1 cellular context compared by ENCODE assay signal in the genomic region with DNA sequence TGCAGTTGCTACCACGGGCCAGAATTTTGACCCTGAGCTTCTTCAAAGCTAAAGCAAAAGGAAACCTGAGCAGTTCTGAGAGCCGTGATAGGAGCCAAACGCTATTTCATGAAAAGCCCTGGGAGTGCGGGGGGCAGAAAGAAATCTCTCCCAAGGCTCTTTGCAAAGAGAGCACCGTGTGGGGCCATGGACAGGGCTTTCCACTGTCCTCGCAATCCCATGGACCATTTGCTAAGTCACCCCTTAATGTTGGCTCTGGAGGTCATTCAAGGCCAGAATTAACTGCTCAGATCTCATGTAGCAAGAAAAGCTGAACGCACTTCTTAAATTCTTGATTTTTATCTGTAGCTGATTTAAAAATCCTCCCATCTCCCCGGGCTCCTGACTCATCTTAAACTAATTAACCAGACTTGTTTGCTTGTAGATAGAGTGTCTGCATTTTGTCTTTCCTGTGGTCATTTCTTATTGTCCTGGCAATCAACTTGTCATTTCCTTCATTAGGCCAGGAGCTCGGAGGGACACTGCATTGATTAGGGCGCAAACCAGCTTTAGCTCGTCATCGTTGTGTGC.
TF ChIP-seq lines count a peak whose summit lies in the region.

No MANE protein-coding gene starts in this region.

TF ChIP-seq in K562, 482 proteins besides CTCF, POLR2A, EP300 and RAD21:
- TF ChIP-seq, protein P1, sequence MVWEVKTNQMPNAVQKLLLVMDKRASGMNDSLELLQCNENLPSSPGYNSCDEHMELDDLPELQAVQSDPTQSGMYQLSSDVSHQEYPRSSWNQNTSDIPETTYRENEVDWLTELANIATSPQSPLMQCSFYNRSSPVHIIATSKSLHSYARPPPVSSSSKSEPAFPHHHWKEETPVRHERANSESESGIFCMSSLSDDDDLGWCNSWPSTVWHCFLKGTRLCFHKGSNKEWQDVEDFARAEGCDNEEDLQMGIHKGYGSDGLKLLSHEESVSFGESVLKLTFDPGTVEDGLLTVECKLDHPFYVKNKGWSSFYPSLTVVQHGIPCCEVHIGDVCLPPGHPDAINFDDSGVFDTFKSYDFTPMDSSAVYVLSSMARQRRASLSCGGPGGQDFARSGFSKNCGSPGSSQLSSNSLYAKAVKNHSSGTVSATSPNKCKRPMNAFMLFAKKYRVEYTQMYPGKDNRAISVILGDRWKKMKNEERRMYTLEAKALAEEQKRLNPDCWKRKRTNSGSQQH (CRISPR knock-in tag; IDR thresholded peaks at IDR 0.05), result no peak
- TF ChIP-seq ESRRA (IDR thresholded peaks at IDR 0.05; ENCODE audit: borderline replicate concordance, low read depth), result 0 out of 2 replicates have a peak, but pooled peaks have one; percentile 13
